28 cellular contexts compared by ENCODE assay signal in the genomic region with DNA sequence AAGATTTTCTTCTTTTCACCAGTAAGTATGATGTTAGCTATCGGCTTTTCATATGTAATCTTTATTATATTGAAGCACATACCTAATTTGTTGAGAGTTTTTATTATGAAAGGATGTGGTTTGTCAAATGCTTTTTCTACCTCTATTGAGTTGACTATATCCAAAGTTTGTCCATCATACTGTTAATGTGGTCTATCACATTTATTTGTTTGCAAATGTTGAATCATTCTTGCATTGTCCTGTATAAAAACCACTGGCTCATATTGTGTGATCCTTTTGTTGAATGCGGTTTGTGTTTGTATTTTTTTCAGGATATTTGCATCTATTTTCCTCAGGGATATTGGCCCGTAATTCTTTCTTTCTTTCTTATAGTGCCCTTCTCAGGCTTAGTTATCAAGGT.
"Had no signal": no experiment of that assay in that cellular context is flagged by ENCODE, and none has a peak within 500 bp of the region (broad histone marks: within the 10 kb centered on the region; RNA-seq: fewer than 3 reads in every experiment).

No MANE protein-coding gene starts in this region.

- H3K4me3 ChIP-seq: neural progenitor cell, ovary, psoas muscle, right lobe of liver, sigmoid colon, stomach, thoracic aorta, thyroid gland, tibial nerve, upper lobe of left lung, vagina had no signal

- DNase-seq: natural killer cell; occipital lobe; ovary; posterior cingulate gyrus; psoas muscle; right cardiac atrium; right lobe of liver; sigmoid colon; small intestine; stimulated activated CD4-positive, alpha-beta T cell treated with anti-CD3 and anti-CD28 coated beads, Interleukin-15, amount 100 ng/mL, for 24 hours; stimulated activated CD4-positive, alpha-beta T cell treated with anti-CD3 and anti-CD28 coated beads, Interleukin-2, amount 100 ng/mL, for 24 hours; stimulated activated CD4-positive, alpha-beta T cell treated with anti-CD3 and anti-CD28 coated beads, Interleukin-2, amount 100 ng/mL, for 48 hours; stimulated activated CD4-positive, alpha-beta T cell treated with anti-CD3 and anti-CD28 coated beads, Interleukin-4, amount 100 ng/mL, for 24 hours; stimulated activated naive B cell treated with anti-CD40 and anti-IgM and Interleukin-4, amounts not matched to agents 10 μg/mL and 1 μg/mL and 100 μg/mL, for 72 hours; stimulated activated naive CD4-positive, alpha-beta T cell treated with Interleukin-2 at 50 U/mL for 16 hours; stomach; thyroid gland; trophoblast cell; upper lobe of left lung had no signal

- H2AFZ ChIP-seq: neural progenitor cell, parathyroid adenoma had no signal

- ATAC-seq: natural killer cell; psoas muscle; right cardiac atrium; right lobe of liver; stimulated activated effector memory CD8-positive, alpha-beta T cell treated with anti-CD3 and anti-CD28 coated beads, Interleukin-12 subunit alpha, Interleukin-12 subunit beta, amount 100 ng/mL, for 72 hours; stimulated activated naive B cell treated with anti-CD40 and anti-IgM and Interleukin-4, amounts not matched to agents 10 μg/mL and 1 μg/mL and 100 μg/mL, for 72 hours had no signal

- H3K27me3 ChIP-seq: neural progenitor cell, right lobe of liver, sigmoid colon, stomach, thyroid gland, tibial nerve, upper lobe of left lung, vagina had no signal

- H3K27ac Mint-ChIP-seq: natural killer cell; nephron; neural progenitor cell; progenitor cell of endocrine pancreas; stimulated activated effector memory CD8-positive, alpha-beta T cell treated with anti-CD3 and anti-CD28 coated beads, Interleukin-12 subunit alpha, Interleukin-12 subunit beta, amount 100 ng/mL, for 72 hours; stimulated activated naive B cell treated with anti-CD40 and anti-IgM and Interleukin-4, amounts not matched to agents 10 μg/mL and 1 μg/mL and 100 μg/mL, for 72 hours; stimulated activated naive CD8-positive, alpha-beta T cell treated with anti-CD3 and anti-CD28 coated beads, Interleukin-15, Interleukin-2, amounts not matched to agents 100 ng/mL and 50 ng/mL, for 24 hours had no signal

- H3K4me3 Mint-ChIP-seq: natural killer cell; nephron; neural progenitor cell; stimulated activated effector memory CD8-positive, alpha-beta T cell treated with anti-CD3 and anti-CD28 coated beads, Interleukin-12 subunit alpha, Interleukin-12 subunit beta, amount 100 ng/mL, for 72 hours; stimulated activated naive B cell treated with anti-CD40 and anti-IgM and Interleukin-4, amounts not matched to agents 10 μg/mL and 1 μg/mL and 100 μg/mL, for 72 hours; stimulated activated naive CD8-positive, alpha-beta T cell treated with anti-CD3 and anti-CD28 coated beads, Interleukin-15, Interleukin-2, amounts not matched to agents 100 ng/mL and 50 ng/mL, for 24 hours had no signal

- H3K4me1 ChIP-seq: neural progenitor cell, parathyroid adenoma, psoas muscle, right lobe of liver, sigmoid colon, stomach, thyroid gland, tibial nerve, upper lobe of left lung, vagina had no signal

- H3K79me2 ChIP-seq: parathyroid adenoma had no signal

- H3K9me3 Mint-ChIP-seq: neural progenitor cell had no signal

- H3K36me3 ChIP-seq: neural progenitor cell, ovary, right lobe of liver, sigmoid colon, stomach, thoracic aorta, thyroid gland, tibial nerve, upper lobe of left lung, vagina had no signal

- H3K9ac ChIP-seq: neural progenitor cell, parathyroid adenoma had no signal

- H3K4me1 Mint-ChIP-seq: natural killer cell; nephron; neural progenitor cell; stimulated activated effector memory CD8-positive, alpha-beta T cell treated with anti-CD3 and anti-CD28 coated beads, Interleukin-12 subunit alpha, Interleukin-12 subunit beta, amount 100 ng/mL, for 72 hours; stimulated activated naive B cell treated with anti-CD40 and anti-IgM and Interleukin-4, amounts not matched to agents 10 μg/mL and 1 μg/mL and 100 μg/mL, for 72 hours had no signal

- H3K27ac ChIP-seq: neural progenitor cell, ovary, parathyroid adenoma, psoas muscle, right lobe of liver, sigmoid colon, stomach, thoracic aorta, thyroid gland, tibial nerve, upper lobe of left lung, vagina had no signal

- H3K36me3 Mint-ChIP-seq: natural killer cell; neural progenitor cell; stimulated activated effector memory CD8-positive, alpha-beta T cell treated with anti-CD3 and anti-CD28 coated beads, Interleukin-12 subunit alpha, Interleukin-12 subunit beta, amount 100 ng/mL, for 72 hours; stimulated activated naive B cell treated with anti-CD40 and anti-IgM and Interleukin-4, amounts not matched to agents 10 μg/mL and 1 μg/mL and 100 μg/mL, for 72 hours had no signal

- H3K27me3 Mint-ChIP-seq: progenitor cell of endocrine pancreas; stimulated activated naive B cell treated with anti-CD40 and anti-IgM and Interleukin-4, amounts not matched to agents 10 μg/mL and 1 μg/mL and 100 μg/mL, for 72 hours; stimulated activated naive CD8-positive, alpha-beta T cell treated with anti-CD3 and anti-CD28 coated beads, Interleukin-15, Interleukin-2, amounts not matched to agents 100 ng/mL and 50 ng/mL, for 24 hours had no signal

- H3K9me3 ChIP-seq: ovary, right lobe of liver, thyroid gland, vagina had no signal

- H3K4me2 ChIP-seq: neural progenitor cell had no signal
